Comparison of ENCODE assay signal across 7 cellular contexts in the genomic region with DNA sequence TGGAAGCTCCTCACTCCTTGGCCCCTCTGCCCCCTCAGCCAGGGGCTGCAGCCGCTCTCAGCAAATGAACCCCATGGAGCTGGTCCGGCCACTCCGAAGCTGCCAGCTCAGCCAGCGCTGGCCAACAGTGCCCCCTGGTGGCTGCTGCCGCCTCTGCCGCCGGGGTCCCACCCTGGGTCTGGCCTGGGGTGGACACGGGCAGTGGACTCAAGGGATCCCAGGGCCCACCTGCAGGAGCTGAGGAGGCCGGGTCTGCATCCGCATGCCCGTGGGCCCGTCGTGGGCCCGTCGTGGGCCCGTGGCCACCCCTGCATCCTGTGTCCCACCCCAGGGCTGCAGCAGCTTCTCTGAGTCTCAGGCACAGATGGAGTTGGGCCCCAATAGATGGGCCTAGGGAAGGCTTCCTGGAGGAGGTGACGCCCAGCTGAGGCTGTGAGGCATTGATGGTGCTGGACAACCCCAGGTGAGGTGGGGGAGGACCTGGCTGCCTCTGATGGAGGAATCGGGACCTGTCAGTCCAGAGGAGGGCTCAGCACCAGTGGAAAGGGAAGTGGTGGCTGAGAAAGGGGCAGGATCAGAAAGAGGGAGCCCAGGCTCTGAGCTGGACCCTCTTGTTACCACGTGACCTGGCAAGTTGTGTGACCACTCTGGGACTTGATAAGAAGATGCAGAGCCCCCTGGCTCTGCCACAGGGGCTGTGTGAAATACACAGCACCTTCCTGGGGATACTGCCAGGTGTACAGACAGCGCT.
A peak's percentile ranks its signal among the peaks of the same experiment; 100 is the strongest.
DNase-seq lines count a peak whose midpoint lies in the region; ATAC-seq and TF ChIP-seq lines count a peak whose summit lies in the region.

No MANE protein-coding gene starts in this region.

- H3K27me3 ChIP-seq in esophagus muscularis mucosa (peaks cover 0 to 79% (median 7%) of the 10 kb centered on the region in 4 donors), neutrophil (peaks cover 8% of the 10 kb centered on the region)

- TF ChIP-seq CTCF in GM12864 (IDR thresholded peaks at IDR 0.05; ENCODE audit: low read depth, low read length, missing control alignments): peak; percentile 87
- peak; percentile 95 for TF ChIP-seq CTCF in activated CD8-positive, alpha-beta T cell treated with anti-CD3 and anti-CD28 coated beads for 36 hours (IDR thresholded peaks at IDR 0.05)
- peak; percentile 60 to 84 (median 71) for TF ChIP-seq CTCF in esophagus muscularis mucosa (IDR thresholded peaks at IDR 0.05)
- TF ChIP-seq CTCF in neutrophil (IDR thresholded peaks at IDR 0.05): peak; percentile 58

- 20% methylated on average over 20 of the region's 20 CpGs for WGBS in esophagus muscularis mucosa

- H3K27ac ChIP-seq in esophagus muscularis mucosa (replicated peaks in 1 of 4) (no peak overlapping the region), neutrophil (no peak overlapping the region)

- ATAC-seq in activated CD8-positive, alpha-beta T cell treated with anti-CD3 and anti-CD28 coated beads for 36 hours: peak; percentile 60

- H3K4me3 Mint-ChIP-seq in activated CD8-positive, alpha-beta T cell treated with anti-CD3 and anti-CD28 coated beads for 36 hours: no peak overlapping the region

- intact Hi-C loops in activated CD8-positive, alpha-beta T cell treated with anti-CD3 and anti-CD28 coated beads for 36 hours (cut with micrococcal nuclease): loop anchor here (10.0 kb wide), 1 partner anchor 731 kb away; no protein-coding TSS in a partner anchor
- intact Hi-C loops in esophagus muscularis mucosa (cut with DNase I): no loop called here

- CTCF ChIA-PET in activated CD8-positive, alpha-beta T cell treated with anti-CD3 and anti-CD28 coated beads for 36 hours (lab: Charles Lee): interaction anchor here (0.7 to 2.3 kb wide), 18 partner anchors 9 to 728 kb away, joined by 3 to 15 read pairs (median 4); no protein-coding TSS in a partner anchor

- no peak overlapping the region for H3K4me3 ChIP-seq in GM12864 (ENCODE audit: low read depth, low read length)
- peak overlapping the region in 1 of 4 donors; percentile 7 for H3K4me3 ChIP-seq in esophagus muscularis mucosa
- no peak overlapping the region for H3K4me3 ChIP-seq in neutrophil (ENCODE audit: low read depth in 1 of 2, low read length in 1 of 2)

- TF ChIP-seq EP300 in esophagus muscularis mucosa (IDR thresholded peaks at IDR 0.05): no peak

- H3K4me1 ChIP-seq in esophagus muscularis mucosa (peaks cover 0 to 8% (median 6%) of the 10 kb centered on the region in 4 donors), neutrophil (ENCODE audit: control insufficient read depth in 1 of 2, insufficient read depth in 1 of 2, low read depth in 1 of 2, low read length in 1 of 2) (no peaks in the 10 kb centered on the region)

- no peak for TF ChIP-seq POLR2A in esophagus muscularis mucosa (IDR thresholded peaks at IDR 0.05; ENCODE audit: low read depth)

- H3K4me1 Mint-ChIP-seq in activated CD8-positive, alpha-beta T cell treated with anti-CD3 and anti-CD28 coated beads for 36 hours (ENCODE audit: low read depth): no peaks in the 10 kb centered on the region

- no peak overlapping the region for H3K27ac Mint-ChIP-seq in activated CD8-positive, alpha-beta T cell treated with anti-CD3 and anti-CD28 coated beads for 36 hours

- H3K27me3 Mint-ChIP-seq in activated CD8-positive, alpha-beta T cell treated with anti-CD3 and anti-CD28 coated beads for 36 hours: peaks cover 12% of the 10 kb centered on the region

- POLR2A ChIA-PET in activated CD8-positive, alpha-beta T cell treated with anti-CD3 and anti-CD28 coated beads for 36 hours (lab: Charles Lee): interaction anchor here (1.0 kb wide), 1 partner anchor 259 kb away, joined by 3 read pairs; no protein-coding TSS in a partner anchor

- H3K9me3 Mint-ChIP-seq in activated CD8-positive, alpha-beta T cell treated with anti-CD3 and anti-CD28 coated beads for 36 hours: no peaks in the 10 kb centered on the region

- DNase-seq in GM12864 (ENCODE audit: low read depth) (no peak), NCI-H1048 (lab: John Stamatoyannopoulos, UW) (peak; percentile 2), esophagus muscularis mucosa (ENCODE audit: extremely low spot score) (peak; percentile 92), superior temporal gyrus (ENCODE audit: extremely low spot score) (peak; percentile 75), T1000 (lab: John Stamatoyannopoulos, UW) (no peak)
- peak; percentile 70 for DNase-seq in activated CD8-positive, alpha-beta T cell treated with anti-CD3 and anti-CD28 coated beads for 36 hours

- H3K36me3 ChIP-seq in esophagus muscularis mucosa (no peaks in the 10 kb centered on the region), neutrophil (no peaks in the 10 kb centered on the region)

- H3K9me3 ChIP-seq in esophagus muscularis mucosa (no peaks in the 10 kb centered on the region), neutrophil (no peaks in the 10 kb centered on the region)

- H3K36me3 Mint-ChIP-seq in activated CD8-positive, alpha-beta T cell treated with anti-CD3 and anti-CD28 coated beads for 36 hours (ENCODE audit: low read depth): no peaks in the 10 kb centered on the region

Comparison
In these comparisons a context has a peak if more than half of its experiments do, and no peak if none do; other contexts are left out.
1. DNase-seq: peak in NCI-H1048 (single experiment), activated CD8-positive, alpha-beta T cell treated with anti-CD3 and anti-CD28 coated beads for 36 hours (single experiment), esophagus muscularis mucosa (single experiment) and superior temporal gyrus (single experiment); none in GM12864 (single experiment) and T1000 (single experiment).
2. Peak in every context shown above with its lines, with median percentiles within 50 percentile points of each other: CTCF ChIP-seq.